Comparison of ENCODE assay signal across 33 cellular contexts in genomic region chr1:218444173-218444572, GRCh38.
"Had no signal": no experiment of that assay in that cellular context is flagged by ENCODE, and none has a peak within 500 bp of the region (broad histone marks: within the 10 kb centered on the region; RNA-seq: fewer than 3 reads in every experiment).

No MANE protein-coding gene starts in this region.

- H3K4me1 Mint-ChIP-seq: immature natural killer cell; naive B cell; natural killer cell; stimulated activated naive B cell treated with anti-CD40 and anti-IgM and Interleukin-4, amounts not matched to agents 10 μg/mL and 1 μg/mL and 100 μg/mL, for 72 hours had no signal

- H3K4me3 Mint-ChIP-seq: immature natural killer cell; mesothelial cell of epicardium; naive B cell; natural killer cell; nephron progenitor cell; neural progenitor cell; stimulated activated naive B cell treated with anti-CD40 and anti-IgM and Interleukin-4, amounts not matched to agents 10 μg/mL and 1 μg/mL and 100 μg/mL, for 72 hours had no signal

- ATAC-seq: left colon; left lung; lower lobe of right lung; natural killer cell; right lobe of liver; stimulated activated naive CD8-positive, alpha-beta T cell treated with anti-CD3 and anti-CD28 coated beads, Interleukin-15, Interleukin-2, amounts not matched to agents 100 U/mL and 50 U/mL, for 24 hours had no signal

- H3K27me3 Mint-ChIP-seq: naive B cell, progenitor cell of endocrine pancreas had no signal

- H3K9ac ChIP-seq: neural progenitor cell had no signal

- DNase-seq: hypothalamus; immature natural killer cell; kidney; left colon; left lung; lower lobe of right lung; mammary epithelial cell; mesendoderm; naive B cell; natural killer cell; nephron progenitor cell; occipital lobe; ovary; right lobe of liver; stimulated activated CD4-positive, alpha-beta T cell treated with anti-CD3 and anti-CD28 coated beads, Interleukin-12 subunit alpha, Interleukin-12 subunit beta, amount 100 ng/mL, for 4 hours; stimulated activated CD4-positive, alpha-beta T cell treated with anti-CD3 and anti-CD28 coated beads, Interleukin-15, amount 100 ng/mL, for 24 hours; stimulated activated CD4-positive, alpha-beta T cell treated with anti-CD3 and anti-CD28 coated beads, Interleukin-2, amount 100 ng/mL, for 24 hours; stimulated activated CD4-positive, alpha-beta T cell treated with anti-CD3 and anti-CD28 coated beads, Interleukin-4, amount 100 ng/mL, for 1 hour; stimulated activated naive B cell treated with anti-CD40 and anti-IgM and Interleukin-4, amounts not matched to agents 10 μg/mL and 1 μg/mL and 100 μg/mL, for 72 hours; stimulated activated naive CD8-positive, alpha-beta T cell treated with anti-CD3 and anti-CD28 coated beads, Interleukin-15, Interleukin-2, amounts not matched to agents 100 U/mL and 50 U/mL, for 24 hours; stomach; testis; thyroid gland; transverse colon; upper lobe of left lung had no signal

- H3K4me3 ChIP-seq: left lung, lower lobe of right lung, neural progenitor cell, ovary, right atrium auricular region, right lobe of liver, skin epidermis, stomach, testis, thyroid gland, transverse colon, upper lobe of left lung, vagina had no signal

- FAIRE-seq: islet of Langerhans, kidney had no signal

- H3K27me3 ChIP-seq: left lung, neural progenitor cell, neutrophil, ovary, right atrium auricular region, right lobe of liver, stomach, testis, thyroid gland, transverse colon, upper lobe of left lung, vagina had no signal

- H3K9me3 ChIP-seq: left lung, lower lobe of right lung, neutrophil, ovary, right atrium auricular region, right lobe of liver, stomach, testis, thyroid gland, transverse colon, upper lobe of left lung, vagina had no signal

- H3K27ac ChIP-seq: left lung, lower lobe of right lung, neural progenitor cell, neutrophil, ovary, right atrium auricular region, right lobe of liver, skin epidermis, stomach, testis, thyroid gland, transverse colon, upper lobe of left lung, vagina had no signal

- H3K36me3 Mint-ChIP-seq: immature natural killer cell; natural killer cell; neural progenitor cell; stimulated activated naive B cell treated with anti-CD40 and anti-IgM and Interleukin-4, amounts not matched to agents 10 μg/mL and 1 μg/mL and 100 μg/mL, for 72 hours had no signal

- H2AFZ ChIP-seq: neural progenitor cell had no signal

- H3K4me2 ChIP-seq: neural progenitor cell had no signal

- H3K4me1 ChIP-seq: left lung, lower lobe of right lung, neural progenitor cell, right atrium auricular region, right lobe of liver, stomach, thyroid gland, transverse colon, upper lobe of left lung had no signal

- H3K27ac Mint-ChIP-seq: immature natural killer cell; mesothelial cell of epicardium; natural killer cell; nephron progenitor cell; neural progenitor cell; progenitor cell of endocrine pancreas; stimulated activated naive B cell treated with anti-CD40 and anti-IgM and Interleukin-4, amounts not matched to agents 10 μg/mL and 1 μg/mL and 100 μg/mL, for 72 hours had no signal

- H3K36me3 ChIP-seq: left lung, lower lobe of right lung, neutrophil, ovary, right atrium auricular region, right lobe of liver, stomach, thyroid gland, transverse colon, upper lobe of left lung, vagina had no signal
